Comparison of ENCODE assay signal across 7 cellular contexts in genomic region chr12:108021949-108022522, GRCh38.
"Had no signal": no experiment of that assay in that cellular context is flagged by ENCODE, and none has a peak within 500 bp of the region (broad histone marks: within the 10 kb centered on the region; RNA-seq: fewer than 3 reads in every experiment).

No MANE protein-coding gene starts in this region.

- DNase-seq: H7, KG1 had no signal

- ATAC-seq: GM23338, HCT116, K562 had no signal

- H3K4me2 ChIP-seq: GM23338 had no signal

- H3K4me1 ChIP-seq: HAP-1 had no signal

- H3K9me3 ChIP-seq: HAP-1 had no signal

- H2AFZ ChIP-seq: GM23338 had no signal

- H3K27ac ChIP-seq: HL-60 had no signal

- H3K4me3 ChIP-seq: GM23338, HAP-1, K562 had no signal

- FAIRE-seq: K562 had no signal

- H3K36me3 ChIP-seq: HAP-1 had no signal
